ENCODE assay signal across 6 cellular contexts in genomic region chr5:140664018-140664352, GRCh38. TPM values are rescaled to one million over a fixed set of nuclear protein-coding genes. Genes with fewer than 3 reads are reported as not detected.
A peak's percentile ranks its signal among the peaks of the same experiment; 100 is the strongest.
DNase-seq lines count a peak whose midpoint lies in the region; TF ChIP-seq lines count a peak whose summit lies in the region.

No MANE protein-coding gene starts in this region.

- H3K4me3 ChIP-seq in left ventricle myocardium inferior, result peak overlapping the region; percentile 83
- H3K4me3 ChIP-seq in tibial artery, result peak overlapping the region; percentile 81 to 82

- H3K36me3 Mint-ChIP-seq in activated CD4-positive, alpha-beta T cell treated with anti-CD3 and anti-CD28 coated beads, Interleukin-2, amount 10 ng/mL, durations not matched to agents 24 days and 14 days (ENCODE audit: low read depth), result peaks cover 70% of the 10 kb centered on the region

- intact Hi-C loops in activated CD4-positive, alpha-beta T cell treated with anti-CD3 and anti-CD28 coated beads, Interleukin-2, amount 10 ng/mL, durations not matched to agents 24 days and 14 days (cut with micrococcal nuclease), result loop anchor here (1.0 kb wide), 5 partner anchors 17 to 100 kb away; partner anchors contain the start of genes APBB3, HARS1, HARS2 and IK
- intact Hi-C loops in left ventricle myocardium inferior (cut with micrococcal nuclease), result no loop called here
- intact Hi-C loops in tibial artery (cut with DNase I; ENCODE audit: low total_unique reads), result no loop called here

- no peaks in the 10 kb centered on the region for H3K9me3 Mint-ChIP-seq in activated CD4-positive, alpha-beta T cell treated with anti-CD3 and anti-CD28 coated beads, Interleukin-2, amount 10 ng/mL, durations not matched to agents 24 days and 14 days

- no peak for TF ChIP-seq CTCF in left ventricle myocardium inferior (IDR thresholded peaks at IDR 0.05; ENCODE audit: borderline replicate concordance)
- no peak for TF ChIP-seq CTCF in tibial artery (IDR thresholded peaks at IDR 0.05)

- H3K27ac ChIP-seq in left ventricle myocardium inferior (replicated peaks) (peak overlapping the region; percentile 97), tibial artery (peak overlapping the region; percentile 84 to 90)

- no peaks in the 10 kb centered on the region for H3K27me3 Mint-ChIP-seq in activated CD4-positive, alpha-beta T cell treated with anti-CD3 and anti-CD28 coated beads, Interleukin-2, amount 10 ng/mL, durations not matched to agents 24 days and 14 days

- H3K9me3 ChIP-seq in left ventricle myocardium inferior (replicated peaks) (no peaks in the 10 kb centered on the region), tibial artery (no peaks in the 10 kb centered on the region)

- H3K4me1 Mint-ChIP-seq in activated CD4-positive, alpha-beta T cell treated with anti-CD3 and anti-CD28 coated beads, Interleukin-2, amount 10 ng/mL, durations not matched to agents 24 days and 14 days, result peaks cover 26% of the 10 kb centered on the region

- H3K27me3 ChIP-seq in left ventricle myocardium inferior (ENCODE audit: low read depth) (no peaks in the 10 kb centered on the region), tibial artery (no peaks in the 10 kb centered on the region)

- H3K4me3 Mint-ChIP-seq in activated CD4-positive, alpha-beta T cell treated with anti-CD3 and anti-CD28 coated beads, Interleukin-2, amount 10 ng/mL, durations not matched to agents 24 days and 14 days, result peak overlapping the region; percentile 100

- peaks cover 31% of the 10 kb centered on the region for H3K4me1 ChIP-seq in left ventricle myocardium inferior
- H3K4me1 ChIP-seq in tibial artery, result peaks cover 0 to 29% (median 17%) of the 10 kb centered on the region in 4 donors

- H3K27ac Mint-ChIP-seq in activated CD4-positive, alpha-beta T cell treated with anti-CD3 and anti-CD28 coated beads, Interleukin-2, amount 10 ng/mL, durations not matched to agents 24 days and 14 days, result peak overlapping the region; percentile 98

- DNase-seq in activated CD4-positive, alpha-beta T cell treated with anti-CD3 and anti-CD28 coated beads, Interleukin-2, amount 10 ng/mL, durations not matched to agents 24 days and 14 days, result no peak
- DNase-seq in activated CD4-positive, alpha-beta T cell treated with anti-CD3 and anti-CD28 coated beads, Interleukin-2, amount 50 U/mL, for 48 hours, result no peak
- DNase-seq in left ventricle myocardium inferior (no peak), tibial artery (no peak), NOMO-1 treated with DMSO at 0.1 percent for 48 hours (lab: John Stamatoyannopoulos, UW; ENCODE audit: unreplicated experiment) (no peak), cerebellum (ENCODE audit: low spot score) (no peak)

- H3K36me3 ChIP-seq in left ventricle myocardium inferior (peaks cover 58% of the 10 kb centered on the region), tibial artery (peaks cover 41 to 59% (median 53%) of the 10 kb centered on the region in 3 donors)

RNA-seq across cellular contexts. Expression of gene WDR55, which starts 0.7 kb away (rescaled TPM):
- 41.6 and 42.9 TPM in 2 replicates for total RNA-seq in activated CD4-positive, alpha-beta T cell treated with anti-CD3 and anti-CD28 coated beads, Interleukin-2, amount 10 ng/mL, durations not matched to agents 24 days and 14 days
- total RNA-seq in left ventricle myocardium inferior (11.4 TPM), cerebellum (12.5 TPM)

RNA-seq across cellular contexts. Expression of gene DND1, which starts 9.4 kb away (rescaled TPM):
- 2.8 and 3.8 TPM in 2 replicates for total RNA-seq in activated CD4-positive, alpha-beta T cell treated with anti-CD3 and anti-CD28 coated beads, Interleukin-2, amount 10 ng/mL, durations not matched to agents 24 days and 14 days
- 0.47 TPM for total RNA-seq in left ventricle myocardium inferior
- total RNA-seq in cerebellum, result 0.73 TPM

RNA-seq across cellular contexts. Expression of gene IK, which starts 16.4 kb away (rescaled TPM):
- 112 and 113 TPM in 2 replicates for total RNA-seq in activated CD4-positive, alpha-beta T cell treated with anti-CD3 and anti-CD28 coated beads, Interleukin-2, amount 10 ng/mL, durations not matched to agents 24 days and 14 days
- total RNA-seq in left ventricle myocardium inferior (72.0 TPM), cerebellum (56.3 TPM)

RNA-seq across cellular contexts. Expression of gene NDUFA2, which starts 16.6 kb away (rescaled TPM):
- 63.2 and 63.6 TPM in 2 replicates for total RNA-seq in activated CD4-positive, alpha-beta T cell treated with anti-CD3 and anti-CD28 coated beads, Interleukin-2, amount 10 ng/mL, durations not matched to agents 24 days and 14 days
- total RNA-seq in left ventricle myocardium inferior (142 TPM), cerebellum (29.2 TPM)

RNA-seq across cellular contexts. Expression of gene TMCO6, which starts 24.7 kb away (rescaled TPM):
- 38.1 and 41.9 TPM in 2 replicates for total RNA-seq in activated CD4-positive, alpha-beta T cell treated with anti-CD3 and anti-CD28 coated beads, Interleukin-2, amount 10 ng/mL, durations not matched to agents 24 days and 14 days
- total RNA-seq in left ventricle myocardium inferior (2.6 TPM), cerebellum (12.3 TPM)
